23 cellular contexts compared by ENCODE assay signal in the genomic region with DNA sequence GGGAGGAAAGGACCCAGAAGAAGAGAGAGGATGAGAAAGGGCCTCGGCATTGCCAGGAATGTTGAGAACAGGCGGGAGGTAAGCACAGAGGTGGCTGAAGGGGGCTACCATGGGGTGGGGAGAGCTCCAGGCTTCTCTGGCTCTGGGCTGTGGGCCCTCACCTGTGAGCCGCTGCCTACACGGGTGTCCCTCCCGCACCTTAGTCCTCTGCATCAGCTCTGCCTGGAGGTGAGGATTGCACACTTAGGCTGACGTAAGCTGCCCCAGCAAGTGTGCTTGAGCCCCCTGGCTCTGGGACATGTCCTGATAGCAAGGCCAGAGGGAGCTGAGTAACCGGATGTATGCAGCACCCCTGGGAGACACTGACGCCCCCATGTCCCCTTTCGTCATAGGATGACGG. TPM values are rescaled to one million over a fixed set of nuclear protein-coding genes. Genes with fewer than 3 reads are reported as not detected.
DNase-seq lines count a peak whose midpoint lies in the region; ATAC-seq and TF ChIP-seq lines count a peak whose summit lies in the region.
"Had no signal": no experiment of that assay in that cellular context is flagged by ENCODE, and none has a peak within 500 bp of the region (broad histone marks: within the 10 kb centered on the region; RNA-seq: fewer than 3 reads in every experiment).

No MANE protein-coding gene starts in this region.

- H3K4me3 Mint-ChIP-seq in endothelial cell (ENCODE audit: unreplicated experiment), result no peak overlapping the region
- H3K4me3 Mint-ChIP-seq in osteocyte (ENCODE audit: unreplicated experiment), result no peak overlapping the region
- H3K4me3 Mint-ChIP-seq in GM23338, result no peak overlapping the region
- H3K4me3 Mint-ChIP-seq: CD4-positive, CD25-positive, alpha-beta regulatory T cell; IgD-negative memory B cell had no signal

- intact Hi-C loops in heart right ventricle (cut with DNase I) (no loop called here), vagina (cut with DNase I) (no loop called here)

- no peak for TF ChIP-seq POLR2A in vagina (IDR thresholded peaks at IDR 0.05)

- no peaks in the 10 kb centered on the region for H3K27me3 ChIP-seq in right atrium auricular region
- H3K27me3 ChIP-seq in heart right ventricle, result peaks cover 0 to 50% (median 37%) of the 10 kb centered on the region in 7 donors
- H3K27me3 ChIP-seq in vagina, result no peaks in the 10 kb centered on the region
- no peaks in the 10 kb centered on the region for H3K27me3 ChIP-seq in GM23338 (ENCODE audit: insufficient read depth)
- H3K27me3 ChIP-seq: BE2C had no signal

- H3K4me1 Mint-ChIP-seq in endothelial cell (ENCODE audit: unreplicated experiment) (no peaks in the 10 kb centered on the region), osteocyte (ENCODE audit: unreplicated experiment) (no peaks in the 10 kb centered on the region), GM23338 (peaks cover 8% of the 10 kb centered on the region)
- H3K4me1 Mint-ChIP-seq: CD4-positive, CD25-positive, alpha-beta regulatory T cell had no signal

- H3K9me3 ChIP-seq in right atrium auricular region, result no peaks in the 10 kb centered on the region
- H3K9me3 ChIP-seq in heart right ventricle, result no peaks in the 10 kb centered on the region
- no peaks in the 10 kb centered on the region for H3K9me3 ChIP-seq in vagina
- H3K9me3 ChIP-seq: BE2C, HAP-1 had no signal

- TF ChIP-seq CTCF in right atrium auricular region (IDR thresholded peaks at IDR 0.05) (no peak), heart right ventricle (IDR thresholded peaks at IDR 0.05) (no peak), endothelial cell (IDR thresholded peaks at IDR 0.05; ENCODE audit: unreplicated experiment) (no peak), osteocyte (IDR thresholded peaks at IDR 0.05) (no peak), vagina (IDR thresholded peaks at IDR 0.05) (no peak), GM23338 (conservative IDR thresholded peaks at IDR 0.05; ENCODE audit: low read depth in 2 of 2) (no peak)

- no peaks in the 10 kb centered on the region for H4K20me1 ChIP-seq in GM23338 (replicated peaks; ENCODE audit: insufficient read depth)

- WGBS in heart right ventricle, 2 donors, result 74 to 83% methylated on average over 10 of the region's 10 CpGs

- H3K27me3 Mint-ChIP-seq in endothelial cell (ENCODE audit: unreplicated experiment) (peaks cover 5% of the 10 kb centered on the region), osteocyte (ENCODE audit: unreplicated experiment) (peaks cover 31% of the 10 kb centered on the region), GM23338 (ENCODE audit: insufficient read depth, low read depth, poor library complexity) (no peaks in the 10 kb centered on the region)
- H3K27me3 Mint-ChIP-seq: CD4-positive, CD25-positive, alpha-beta regulatory T cell had no signal

- H3F3A ChIP-seq in GM23338 (replicated peaks; ENCODE audit: low read depth), result no peaks in the 10 kb centered on the region

- no peaks in the 10 kb centered on the region for H3K9me2 ChIP-seq in GM23338 (ENCODE audit: insufficient read depth)

- H3K27ac Mint-ChIP-seq in endothelial cell (ENCODE audit: unreplicated experiment) (no peak overlapping the region), osteocyte (ENCODE audit: unreplicated experiment) (no peak overlapping the region), GM23338 (no peak overlapping the region)
- H3K27ac Mint-ChIP-seq: CD4-positive, CD25-positive, alpha-beta regulatory T cell; IgD-negative memory B cell had no signal

- H3K4me1 ChIP-seq in right atrium auricular region (no peaks in the 10 kb centered on the region), heart right ventricle (no peaks in the 10 kb centered on the region), vagina (no peaks in the 10 kb centered on the region), GM23338 (ENCODE audit: insufficient read depth) (no peaks in the 10 kb centered on the region)
- H3K4me1 ChIP-seq: BE2C, HAP-1 had no signal

- H3K79me2 ChIP-seq in GM23338 (replicated peaks; ENCODE audit: insufficient read depth), result no peaks in the 10 kb centered on the region

- H3K9me3 Mint-ChIP-seq in endothelial cell (ENCODE audit: unreplicated experiment) (no peaks in the 10 kb centered on the region), osteocyte (ENCODE audit: unreplicated experiment) (no peaks in the 10 kb centered on the region), GM23338 (no peaks in the 10 kb centered on the region; the same call in 2 of the 3 replicates)
- H3K9me3 Mint-ChIP-seq: CD4-positive, CD25-positive, alpha-beta regulatory T cell had no signal

- no peak overlapping the region for H3K4me2 ChIP-seq in GM23338

- H3K4me3 ChIP-seq in right atrium auricular region (no peak overlapping the region), heart right ventricle (no peak overlapping the region), vagina (no peak overlapping the region), GM23338 (no peak overlapping the region)
- H3K4me3 ChIP-seq: HAP-1 had no signal

- DNase-seq in right atrium auricular region (ENCODE audit: low spot score), result peak; percentile 34
- no peak for DNase-seq in heart right ventricle
- peak; percentile 0 for DNase-seq in endothelial cell (ENCODE audit: low spot score)
- DNase-seq in osteocyte (ENCODE audit: extremely low spot score, unreplicated experiment), result peak; percentile 65
- DNase-seq in vagina (ENCODE audit: extremely low spot score in 2 of 2), result peak; percentile 31 to 54
- no peak for DNase-seq in GM23338 (ENCODE audit: low spot score)
- no peak for DNase-seq in SKM-1 (lab: John Stamatoyannopoulos, UW; ENCODE audit: unreplicated experiment)
- DNase-seq: BE2C; CD4-positive, CD25-positive, alpha-beta regulatory T cell; COR-L47; DMS 273 treated with DMSO at 0.1 percent for 48 hours; DND-41; Kasumi-1; MM.1S; NCI-H1105; NCI-H1694 treated with DMSO at 0.1 percent for 48 hours; NCI-H2107; NCI-H510A; NCI-H748 treated with DMSO at 0.1 percent for 48 hours; Right ventricle myocardium superior had no signal

- no peak for ATAC-seq in heart right ventricle
- no peak for ATAC-seq in GM23338
- ATAC-seq in GM19351 (IDR thresholded peaks at IDR 0.05; ENCODE audit: unreplicated experiment), result no peak

- H3K27ac ChIP-seq in right atrium auricular region, result no peak overlapping the region
- no peak overlapping the region for H3K27ac ChIP-seq in heart right ventricle
- H3K27ac ChIP-seq in vagina, result no peak overlapping the region
- no peak overlapping the region for H3K27ac ChIP-seq in GM23338 (ENCODE audit: low read depth)

- H3K36me3 Mint-ChIP-seq in endothelial cell (ENCODE audit: low read depth, unreplicated experiment) (no peaks in the 10 kb centered on the region), osteocyte (ENCODE audit: unreplicated experiment) (no peaks in the 10 kb centered on the region), GM23338 (ENCODE audit: low read depth) (peaks cover 2% of the 10 kb centered on the region; the same call in 1 of the 3 replicates)
- H3K36me3 Mint-ChIP-seq: CD4-positive, CD25-positive, alpha-beta regulatory T cell; IgD-negative memory B cell had no signal

- H3K36me3 ChIP-seq in right atrium auricular region, result no peaks in the 10 kb centered on the region
- no peaks in the 10 kb centered on the region for H3K36me3 ChIP-seq in heart right ventricle
- no peaks in the 10 kb centered on the region for H3K36me3 ChIP-seq in vagina
- H3K36me3 ChIP-seq in GM23338 (ENCODE audit: insufficient read depth), result no peaks in the 10 kb centered on the region
- H3K36me3 ChIP-seq: BE2C, HAP-1 had no signal

- H2AFZ ChIP-seq in GM23338, result no peak overlapping the region

TF ChIP-seq in GM23338, 12 proteins besides CTCF, POLR2A, EP300 and RAD21:
- no peak for TF ChIP-seq EZH2 (IDR thresholded peaks at IDR 0.05; ENCODE audit: low read depth, unreplicated experiment)
- TF ChIP-seq CREB1 (CRISPR knock-in tag; IDR thresholded peaks at IDR 0.05; ENCODE audit: low read depth), result no peak
- TF ChIP-seq POLR2AphosphoS5 (IDR thresholded peaks at IDR 0.05; ENCODE audit: low read depth), result no peak
- no peak for TF ChIP-seq ZNF331 (CRISPR knock-in tag; IDR thresholded peaks at IDR 0.05; ENCODE audit: low read depth)

RNA-seq across cellular contexts. Expression of gene TMEM18, which starts 33.9 kb away (rescaled TPM):
- total RNA-seq in right atrium auricular region (10 to 100 TPM in 1 of 2 donors, 1 to 10 TPM in 1; 7.6 to 11.9 TPM), heart right ventricle (10 to 100 TPM; 10.1 to 13.4 (median 12.2) TPM), endothelial cell (ENCODE audit: unreplicated experiment) (26.3 TPM), osteocyte (28.0 and 32.8 TPM in 2 replicates), vagina (21.1 TPM)
- polyA plus RNA-seq in heart right ventricle (10 to 100 TPM; 10.2 to 21.9 TPM), GM23338 (2016; fragmentation: Nextera tagmentation; extraction: Ambion mirVana) (39.5 and 41.9 TPM in 2 replicates)
- 15.0 and 18.4 TPM in 2 replicates for total RNA-seq in GM23338 (2014; rRNA removed; shearing (Covaris generic))

Comparison
In these comparisons a context has a peak if more than half of its experiments do, and no peak if none do; other contexts are left out.
1. DNase-seq: peak in right atrium auricular region (single experiment), endothelial cell (single experiment), osteocyte (single experiment) and vagina (2 of 2); none in heart right ventricle (0 of 2), GM23338 (single experiment) and SKM-1 (single experiment).